In the genomic region with DNA sequence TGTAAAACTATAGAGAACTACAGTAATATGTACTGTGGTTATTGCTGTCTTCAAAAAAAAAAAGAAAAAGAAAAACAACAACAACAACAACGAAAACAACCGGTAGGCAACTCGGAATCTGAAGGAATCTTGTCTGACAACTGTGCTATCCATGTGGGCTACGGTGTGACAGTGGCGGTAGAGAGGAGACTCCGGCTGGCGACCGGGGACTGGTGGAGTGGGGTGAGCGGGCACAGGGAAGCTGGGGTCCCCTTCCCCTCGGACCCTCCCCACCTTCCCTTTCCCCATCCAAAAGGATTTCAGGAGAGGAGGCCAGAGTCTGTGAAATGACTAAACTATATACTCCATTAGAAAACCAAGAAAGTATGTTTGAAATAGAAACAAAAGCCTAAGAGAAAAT, we compare ENCODE assay signal across 24 cellular contexts. TPM values are rescaled to one million over a fixed set of nuclear protein-coding genes. Genes with fewer than 3 reads are reported as not detected.
"Had no signal": no experiment of that assay in that cellular context is flagged by ENCODE, and none has a peak within 500 bp of the region (broad histone marks: within the 10 kb centered on the region; RNA-seq: fewer than 3 reads in every experiment).

No MANE protein-coding gene starts in this region.

- H3K9me3 ChIP-seq: breast epithelium, esophagus squamous epithelium, heart right ventricle, spleen, testis had no signal

- H3K4me3 ChIP-seq: breast epithelium, esophagus squamous epithelium, heart right ventricle, spleen, testis had no signal

- H3K27ac ChIP-seq: breast epithelium, epithelial cell of prostate, heart right ventricle, spleen, testis had no signal

- H3K9me3 Mint-ChIP-seq: activated CD4-positive, alpha-beta memory T cell treated with anti-CD3 and anti-CD28 coated beads for 36 hours; activated CD4-positive, alpha-beta T cell treated with anti-CD3 and anti-CD28 coated beads, Interleukin-2, amount 10 ng/mL, durations not matched to agents 24 days and 14 days; activated naive CD4-positive, alpha-beta T cell treated with anti-CD3 and anti-CD28 coated beads, Interleukin-2, amount 10 ng/mL, durations not matched to agents 7 days and 5 days; activated naive CD8-positive, alpha-beta T cell treated with anti-CD3 and anti-CD28 coated beads, Interleukin-2, amount 10 ng/mL, durations not matched to agents 7 days and 5 days; activated T-cell treated with anti-CD3 and anti-CD28 coated beads, Interleukin-2, amount 50 U/mL, for 24 hours; dendritic cell treated with granulocyte-macrophage colony-stimulating factor and Interleukin-4, amounts not matched to agents 40 ng/mL and 50 ng/mL, for 4 days; naive thymus-derived CD4-positive, alpha-beta T cell had no signal

- H3K27ac Mint-ChIP-seq: activated CD4-positive, alpha-beta memory T cell treated with anti-CD3 and anti-CD28 coated beads for 36 hours; activated CD4-positive, alpha-beta T cell treated with anti-CD3 and anti-CD28 coated beads, Interleukin-2, amount 10 ng/mL, durations not matched to agents 24 days and 14 days; activated naive CD4-positive, alpha-beta T cell treated with anti-CD3 and anti-CD28 coated beads, Interleukin-2, amount 10 ng/mL, durations not matched to agents 7 days and 5 days; activated naive CD8-positive, alpha-beta T cell treated with anti-CD3 and anti-CD28 coated beads, Interleukin-2, amount 10 ng/mL, durations not matched to agents 7 days and 5 days; activated T-cell treated with anti-CD3 and anti-CD28 coated beads, Interleukin-2, amount 50 U/mL, for 24 hours; dendritic cell treated with granulocyte-macrophage colony-stimulating factor and Interleukin-4, amounts not matched to agents 40 ng/mL and 50 ng/mL, for 4 days; naive thymus-derived CD4-positive, alpha-beta T cell; T-helper 17 cell had no signal

- DNase-seq: activated CD4-positive, alpha-beta memory T cell treated with anti-CD3 and anti-CD28 coated beads for 36 hours; activated CD4-positive, alpha-beta T cell treated with anti-CD3 and anti-CD28 coated beads, Interleukin-2, amount 10 ng/mL, durations not matched to agents 24 days and 14 days; activated CD4-positive, CD25-positive, alpha-beta regulatory T cell treated with anti-CD3 and anti-CD28 coated beads, Interleukin-2, amount 50 U/mL, for 72 hours; activated CD8-positive, alpha-beta memory T cell treated with anti-CD3 and anti-CD28 coated beads, Interleukin-2, amount 50 U/mL, for 4 hours; activated gamma-delta T cell; activated naive CD4-positive, alpha-beta T cell treated with anti-CD3 and anti-CD28 coated beads, Interleukin-2, amount 10 ng/mL, durations not matched to agents 7 days and 5 days; activated naive CD8-positive, alpha-beta T cell treated with anti-CD3 and anti-CD28 coated beads, Interleukin-2, amount 10 ng/mL, durations not matched to agents 7 days and 5 days; activated T-cell treated with anti-CD3 and anti-CD28 coated beads, Interleukin-2, amount 50 U/mL, for 24 hours; central memory CD4-positive, alpha-beta T cell; esophagus squamous epithelium; foreskin melanocyte; heart right ventricle; midbrain; naive thymus-derived CD4-positive, alpha-beta T cell; spleen; stimulated activated naive CD4-positive, alpha-beta T cell treated with Interleukin-2 at 50 U/mL for 16 hours; SW 1271; T-helper 17 cell; testis had no signal

- H3K4me3 Mint-ChIP-seq: activated CD4-positive, alpha-beta memory T cell treated with anti-CD3 and anti-CD28 coated beads for 36 hours; activated CD4-positive, alpha-beta T cell treated with anti-CD3 and anti-CD28 coated beads, Interleukin-2, amount 10 ng/mL, durations not matched to agents 24 days and 14 days; activated naive CD4-positive, alpha-beta T cell treated with anti-CD3 and anti-CD28 coated beads, Interleukin-2, amount 10 ng/mL, durations not matched to agents 7 days and 5 days; activated naive CD8-positive, alpha-beta T cell treated with anti-CD3 and anti-CD28 coated beads, Interleukin-2, amount 10 ng/mL, durations not matched to agents 7 days and 5 days; activated T-cell treated with anti-CD3 and anti-CD28 coated beads, Interleukin-2, amount 50 U/mL, for 24 hours; dendritic cell treated with granulocyte-macrophage colony-stimulating factor and Interleukin-4, amounts not matched to agents 40 ng/mL and 50 ng/mL, for 4 days; naive thymus-derived CD4-positive, alpha-beta T cell; T-helper 17 cell had no signal

- FAIRE-seq: astrocyte had no signal

- H3K36me3 Mint-ChIP-seq: activated CD4-positive, alpha-beta memory T cell treated with anti-CD3 and anti-CD28 coated beads for 36 hours; activated naive CD4-positive, alpha-beta T cell treated with anti-CD3 and anti-CD28 coated beads, Interleukin-2, amount 10 ng/mL, durations not matched to agents 7 days and 5 days; activated naive CD8-positive, alpha-beta T cell treated with anti-CD3 and anti-CD28 coated beads, Interleukin-2, amount 10 ng/mL, durations not matched to agents 7 days and 5 days; naive thymus-derived CD4-positive, alpha-beta T cell had no signal

- H3K4me1 ChIP-seq: breast epithelium, esophagus squamous epithelium, heart right ventricle, spleen, testis had no signal

- H3K27me3 ChIP-seq: breast epithelium, esophagus squamous epithelium, testis had no signal

- H3K4me1 Mint-ChIP-seq: activated CD4-positive, alpha-beta T cell treated with anti-CD3 and anti-CD28 coated beads, Interleukin-2, amount 10 ng/mL, durations not matched to agents 24 days and 14 days; activated naive CD4-positive, alpha-beta T cell treated with anti-CD3 and anti-CD28 coated beads, Interleukin-2, amount 10 ng/mL, durations not matched to agents 7 days and 5 days; activated naive CD8-positive, alpha-beta T cell treated with anti-CD3 and anti-CD28 coated beads, Interleukin-2, amount 10 ng/mL, durations not matched to agents 7 days and 5 days; naive thymus-derived CD4-positive, alpha-beta T cell; T-helper 17 cell had no signal

- H3K36me3 ChIP-seq: breast epithelium had no signal

RNA-seq across cellular contexts. Expression of gene IGFBP5, which starts 22.9 kb away (rescaled TPM):
- total RNA-seq: activated CD4-positive, alpha-beta memory T cell treated with anti-CD3 and anti-CD28 coated beads for 36 hours; activated CD4-positive, alpha-beta T cell treated with anti-CD3 and anti-CD28 coated beads, Interleukin-2, amount 10 ng/mL, durations not matched to agents 24 days and 14 days; activated CD8-positive, alpha-beta memory T cell treated with anti-CD3 and anti-CD28 coated beads for 36 hours; naive thymus-derived CD4-positive, alpha-beta T cell; T-helper 17 cell had no signal
